ENCODE assay signal across 14 cellular contexts in genomic region chr15:50916395-50916794, GRCh38. TPM values are rescaled to one million over a fixed set of nuclear protein-coding genes. Genes with fewer than 3 reads are reported as not detected.
DNase-seq lines count a peak whose midpoint lies in the region; ATAC-seq and TF ChIP-seq lines count a peak whose summit lies in the region.
"Had no signal": no experiment of that assay in that cellular context is flagged by ENCODE, and none has a peak within 500 bp of the region (broad histone marks: within the 10 kb centered on the region; RNA-seq: fewer than 3 reads in every experiment).

No MANE protein-coding gene starts in this region.

- H3K9me3 ChIP-seq in hepatocyte (ENCODE audit: low read depth): no peaks in the 10 kb centered on the region
- H3K9me3 ChIP-seq in transverse colon: no peaks in the 10 kb centered on the region
- H3K9me3 ChIP-seq: BE2C had no signal

- H3K9me3 Mint-ChIP-seq in activated T-cell treated with anti-CD3 and anti-CD28 coated beads, Interleukin-2, amount 50 U/mL, for 72 hours: no peaks in the 10 kb centered on the region
- no peaks in the 10 kb centered on the region for H3K9me3 Mint-ChIP-seq in activated T-cell treated with anti-CD3 and anti-CD28 coated beads, Interleukin-2, amount 50 U/mL, for 24 hours
- H3K9me3 Mint-ChIP-seq: CD4-positive, alpha-beta memory T cell; H9 had no signal

- H3K27ac ChIP-seq in hepatocyte: peak overlapping the region; percentile 48
- peak overlapping the region; percentile 8 to 41 (median 26) for H3K27ac ChIP-seq in transverse colon
- H3K27ac ChIP-seq: C4-2B had no signal

- no peaks in the 10 kb centered on the region for H3K9me2 ChIP-seq in hepatocyte (replicated peaks; ENCODE audit: insufficient read depth)

- TF ChIP-seq CTCF in hepatocyte (IDR thresholded peaks at IDR 0.05; ENCODE audit: poor library complexity) (no peak), transverse colon (IDR thresholded peaks at IDR 0.05) (no peak)

- peak overlapping the region; percentile 52 for H3K27ac Mint-ChIP-seq in activated T-cell treated with anti-CD3 and anti-CD28 coated beads, Interleukin-2, amount 50 U/mL, for 72 hours
- no peak overlapping the region for H3K27ac Mint-ChIP-seq in activated T-cell treated with anti-CD3 and anti-CD28 coated beads, Interleukin-2, amount 50 U/mL, for 24 hours
- H3K27ac Mint-ChIP-seq: H9 had no signal

- H3K4me3 ChIP-seq in hepatocyte (no peak overlapping the region), transverse colon (no peak overlapping the region)

- no peak overlapping the region for H2AFZ ChIP-seq in hepatocyte

- no peaks in the 10 kb centered on the region for H4K20me1 ChIP-seq in hepatocyte (ENCODE audit: insufficient read depth, poor library complexity, severe bottlenecking)

- WGBS in hepatocyte (ENCODE audit: low lambda C conversion rate, missing lambda C conversion rate): 69% methylated on average over 4 of the region's 4 CpGs
- WGBS in transverse colon (ENCODE audit: low coverage in 1 of 2), 2 donors: 47 to 62% methylated on average over 4 of the region's 4 CpGs

- in situ Hi-C loops in transverse colon (cut with MboI; ENCODE audit: low pct_ligation_motif_present in 1 of 4, low pct_unique_long_range_greater_than_20kb in 1 of 4, low sequenced_read_pairs in 3 of 4): loop anchor here in 1 of 4 donors (25.0 kb wide), 1 partner anchor 454 kb away; no protein-coding TSS in a partner anchor

- intact Hi-C loops in transverse colon (cut with DNase I; ENCODE audit: low total_unique reads): no loop called here

- no peaks in the 10 kb centered on the region for H3K27me3 ChIP-seq in hepatocyte
- H3K27me3 ChIP-seq in transverse colon: no peaks in the 10 kb centered on the region
- H3K27me3 ChIP-seq: BE2C had no signal

- no peaks in the 10 kb centered on the region for H3K4me1 Mint-ChIP-seq in activated T-cell treated with anti-CD3 and anti-CD28 coated beads, Interleukin-2, amount 50 U/mL, for 72 hours (ENCODE audit: low read depth)
- peaks cover 8% of the 10 kb centered on the region for H3K4me1 Mint-ChIP-seq in activated T-cell treated with anti-CD3 and anti-CD28 coated beads, Interleukin-2, amount 50 U/mL, for 24 hours (ENCODE audit: low read depth)
- H3K4me1 Mint-ChIP-seq: H9 had no signal

- no peak overlapping the region for H3K4me3 Mint-ChIP-seq in activated T-cell treated with anti-CD3 and anti-CD28 coated beads, Interleukin-2, amount 50 U/mL, for 72 hours
- H3K4me3 Mint-ChIP-seq in activated T-cell treated with anti-CD3 and anti-CD28 coated beads, Interleukin-2, amount 50 U/mL, for 24 hours: no peak overlapping the region
- H3K4me3 Mint-ChIP-seq: CD4-positive, alpha-beta memory T cell; H9 had no signal

- no peak for TF ChIP-seq EP300 in transverse colon (IDR thresholded peaks at IDR 0.05; ENCODE audit: low read depth)

- H3K4me1 ChIP-seq in hepatocyte (ENCODE audit: insufficient read depth) (no peaks in the 10 kb centered on the region), transverse colon (peaks cover 0 to 14% (median 0%) of the 10 kb centered on the region in 4 donors)
- H3K4me1 ChIP-seq: BE2C had no signal

- peaks cover 4% of the 10 kb centered on the region for H3K79me2 ChIP-seq in hepatocyte

- no peak for TF ChIP-seq POLR2A in transverse colon (IDR thresholded peaks at IDR 0.05)

- H3K4me2 ChIP-seq in hepatocyte: peak overlapping the region; percentile 30

- no peak for DNase-seq in activated T-cell treated with anti-CD3 and anti-CD28 coated beads, Interleukin-2, amount 50 U/mL, for 72 hours
- DNase-seq in activated T-cell treated with anti-CD3 and anti-CD28 coated beads, Interleukin-2, amount 50 U/mL, for 24 hours: no peak
- peak; percentile 80 for DNase-seq in NCI-H2171 treated with DMSO at 0.1 percent for 48 hours (lab: John Stamatoyannopoulos, UW)
- DNase-seq in hepatocyte (ENCODE audit: low spot score): peak; percentile 12
- DNase-seq in transverse colon: no peak
- DNase-seq in Kasumi-1 (lab: John Stamatoyannopoulos, UW): no peak
- DNase-seq in GM19238 (ENCODE audit: insufficient read length, low spot score): no peak
- DNase-seq: BE2C; CD4-positive, alpha-beta memory T cell; COR-L47; DMS53; GOT3; H9 had no signal

- H3K36me3 Mint-ChIP-seq in activated T-cell treated with anti-CD3 and anti-CD28 coated beads, Interleukin-2, amount 50 U/mL, for 72 hours (ENCODE audit: insufficient read depth in 2 of 2): peaks cover 3 to 19% of the 10 kb centered on the region in 2 donors
- peaks cover 68% of the 10 kb centered on the region for H3K36me3 Mint-ChIP-seq in activated T-cell treated with anti-CD3 and anti-CD28 coated beads, Interleukin-2, amount 50 U/mL, for 24 hours (ENCODE audit: low read depth)

- H3K36me3 ChIP-seq in hepatocyte (replicated peaks; ENCODE audit: insufficient read depth, low read depth) (no peaks in the 10 kb centered on the region), transverse colon (peaks cover 0 to 33% (median 0%) of the 10 kb centered on the region in 4 donors)

- H3K27me3 Mint-ChIP-seq in activated T-cell treated with anti-CD3 and anti-CD28 coated beads, Interleukin-2, amount 50 U/mL, for 72 hours (ENCODE audit: low read depth): no peaks in the 10 kb centered on the region
- no peaks in the 10 kb centered on the region for H3K27me3 Mint-ChIP-seq in activated T-cell treated with anti-CD3 and anti-CD28 coated beads, Interleukin-2, amount 50 U/mL, for 24 hours
- H3K27me3 Mint-ChIP-seq: CD4-positive, alpha-beta memory T cell had no signal

- no peak for ATAC-seq in activated T-cell treated with anti-CD3 and anti-CD28 coated beads, Interleukin-2, amount 50 U/mL, for 72 hours (replicated peaks in 1 of 2)

RNA-seq across cellular contexts. Expression of gene AP4E1, which starts 7.9 kb away (rescaled TPM):
- 10 to 100 TPM; 13.3 to 17.1 TPM for total RNA-seq in activated T-cell treated with anti-CD3 and anti-CD28 coated beads, Interleukin-2, amount 50 U/mL, for 72 hours
- total RNA-seq in hepatocyte (10.6 and 12.4 TPM in 2 replicates), transverse colon (10 to 100 TPM in 2 of 4 donors, 1 to 10 TPM in 2; 6.0 to 22.4 (median 9.9) TPM)
- 1.4 and 2.0 TPM in 2 replicates for polyA plus RNA-seq in hepatocyte

Comparison
In these comparisons a context has a peak if more than half of its experiments do, and no peak if none do; other contexts are left out.
1. DNase-seq: peak in NCI-H2171 treated with DMSO at 0.1 percent for 48 hours (single experiment) and hepatocyte (single experiment); none in activated T-cell treated with anti-CD3 and anti-CD28 coated beads, Interleukin-2, amount 50 U/mL, for 72 hours (0 of 2), activated T-cell treated with anti-CD3 and anti-CD28 coated beads, Interleukin-2, amount 50 U/mL, for 24 hours (single experiment), transverse colon (single experiment), Kasumi-1 (0 of 2) and GM19238 (single experiment).